ENCODE assay signal across 7 cellular contexts in genomic region chr7:65771164-65771533, GRCh38.
DNase-seq lines count a peak whose midpoint lies in the region; ATAC-seq, FAIRE-seq and TF ChIP-seq lines count a peak whose summit lies in the region.
"Not testable (repeated sequence)": the region's sequence is repeated elsewhere in the genome, so short reads cannot be mapped to it uniquely, and the experiment has no call there.

No MANE protein-coding gene starts in this region.

- peak overlapping the region; percentile 87 for H3K4me3 Mint-ChIP-seq in activated CD4-positive, alpha-beta T cell treated with anti-CD3 and anti-CD28 coated beads, Interleukin-2, amount 10 ng/mL, durations not matched to agents 7 days and 5 days

- not testable (repeated sequence) for H3K9me3 Mint-ChIP-seq in activated CD4-positive, alpha-beta T cell treated with anti-CD3 and anti-CD28 coated beads, Interleukin-2, amount 10 ng/mL, durations not matched to agents 7 days and 5 days

- H3K36me3 ChIP-seq in MG63; bronchial epithelial cell (ENCODE audit: control insufficient read depth, insufficient read depth, low read length); gastroesophageal sphincter; mucosa of descending colon (ENCODE audit: low read depth); skeletal muscle satellite cell (ENCODE audit: insufficient read depth, low read length): not testable (repeated sequence)

- 92 to 93% methylated on average over 3 to 18 of the region's 18 CpGs for WGBS in gastroesophageal sphincter (ENCODE audit: low coverage in 1 of 2), 2 donors

- intact Hi-C loops in mucosa of descending colon (cut with DNase I, micrococcal nuclease) = not testable (repeated sequence)

- not testable (repeated sequence) for H3K9me3 ChIP-seq in MG63; gastroesophageal sphincter; mucosa of descending colon; skeletal muscle satellite cell (replicated peaks; ENCODE audit: low read length)

- TF ChIP-seq POLR2A in gastroesophageal sphincter (IDR thresholded peaks at IDR 0.05) = not testable (repeated sequence)

- DNase-seq in GM12864 (ENCODE audit: low read depth); MG63; activated CD4-positive, alpha-beta T cell treated with anti-CD3 and anti-CD28 coated beads, Interleukin-2, amount 10 ng/mL, durations not matched to agents 7 days and 5 days; bronchial epithelial cell (ENCODE audit: low read depth): not testable (repeated sequence)
- DNase-seq in mucosa of descending colon = peak in 1 of 3 donors; percentile 27

- H3K4me1 Mint-ChIP-seq in activated CD4-positive, alpha-beta T cell treated with anti-CD3 and anti-CD28 coated beads, Interleukin-2, amount 10 ng/mL, durations not matched to agents 7 days and 5 days = not testable (repeated sequence)

- TF ChIP-seq CTCF in GM12864 (IDR thresholded peaks at IDR 0.05; ENCODE audit: low read depth, low read length, missing control alignments); bronchial epithelial cell (IDR thresholded peaks at IDR 0.05; ENCODE audit: insufficient read depth, low read length, severe bottlenecking); gastroesophageal sphincter (IDR thresholded peaks at IDR 0.05); mucosa of descending colon (IDR thresholded peaks at IDR 0.05): not testable (repeated sequence)

- H3K4me2 ChIP-seq in skeletal muscle satellite cell (ENCODE audit: low read length) = peak overlapping the region; percentile 80

- peak overlapping the region; percentile 81 to 94 (median 84) for H3K27ac ChIP-seq in gastroesophageal sphincter

- not testable (repeated sequence) for H3K36me3 Mint-ChIP-seq in activated CD4-positive, alpha-beta T cell treated with anti-CD3 and anti-CD28 coated beads, Interleukin-2, amount 10 ng/mL, durations not matched to agents 7 days and 5 days (ENCODE audit: low read depth)

- H3K4me3 ChIP-seq in GM12864 (ENCODE audit: low read depth, low read length) (peak overlapping the region; percentile 67), MG63 (peak overlapping the region; percentile 57), bronchial epithelial cell (ENCODE audit: low read depth, low read length) (peak overlapping the region; percentile 63), gastroesophageal sphincter (peak overlapping the region; percentile 64 to 74), mucosa of descending colon (peak overlapping the region; percentile 11), skeletal muscle satellite cell (ENCODE audit: low read length) (peak overlapping the region; percentile 97)

- not testable (repeated sequence) for TF ChIP-seq EP300 in gastroesophageal sphincter (IDR thresholded peaks at IDR 0.05)

- peaks cover 0 to 16% (median 3%) of the 10 kb centered on the region in 3 donors for H3K4me1 ChIP-seq in gastroesophageal sphincter
- not testable (repeated sequence) for H3K4me1 ChIP-seq in mucosa of descending colon (ENCODE audit: low read depth); skeletal muscle satellite cell (ENCODE audit: control insufficient read depth, insufficient read depth, low read length)

- peak overlapping the region; percentile 70 for H3K9ac ChIP-seq in skeletal muscle satellite cell (ENCODE audit: low read depth, low read length)

- not testable (repeated sequence) for ATAC-seq in gastroesophageal sphincter, mucosa of descending colon

- H3K27ac Mint-ChIP-seq in activated CD4-positive, alpha-beta T cell treated with anti-CD3 and anti-CD28 coated beads, Interleukin-2, amount 10 ng/mL, durations not matched to agents 7 days and 5 days = peak overlapping the region; percentile 93

- FAIRE-seq in bronchial epithelial cell (lab: Jason Lieb, UNC) = not testable (repeated sequence)

- H3K27me3 ChIP-seq in MG63; bronchial epithelial cell (ENCODE audit: control insufficient read depth, insufficient read depth, low read length); gastroesophageal sphincter; skeletal muscle satellite cell (ENCODE audit: control insufficient read depth, insufficient read depth, low read length): not testable (repeated sequence)

- CTCF ChIA-PET in activated CD4-positive, alpha-beta T cell treated with anti-CD3 and anti-CD28 coated beads, Interleukin-2, amount 10 ng/mL, durations not matched to agents 7 days and 5 days (lab: Charles Lee) = not testable (repeated sequence)

- POLR2A ChIA-PET in activated CD4-positive, alpha-beta T cell treated with anti-CD3 and anti-CD28 coated beads, Interleukin-2, amount 10 ng/mL, durations not matched to agents 7 days and 5 days (lab: Charles Lee) = not testable (repeated sequence)

- not testable (repeated sequence) for H3K27me3 Mint-ChIP-seq in activated CD4-positive, alpha-beta T cell treated with anti-CD3 and anti-CD28 coated beads, Interleukin-2, amount 10 ng/mL, durations not matched to agents 7 days and 5 days

Comparison
In these comparisons a context has a peak if more than half of its experiments do, and no peak if none do; other contexts are left out.
1. H3K4me3 ChIP-seq: peak in every context shown above with its lines; median percentile 97 in skeletal muscle satellite cell; 69 in gastroesophageal sphincter; 67 in GM12864; 63 in bronchial epithelial cell; 57 in MG63; 11 in mucosa of descending colon.